In the genomic region with DNA sequence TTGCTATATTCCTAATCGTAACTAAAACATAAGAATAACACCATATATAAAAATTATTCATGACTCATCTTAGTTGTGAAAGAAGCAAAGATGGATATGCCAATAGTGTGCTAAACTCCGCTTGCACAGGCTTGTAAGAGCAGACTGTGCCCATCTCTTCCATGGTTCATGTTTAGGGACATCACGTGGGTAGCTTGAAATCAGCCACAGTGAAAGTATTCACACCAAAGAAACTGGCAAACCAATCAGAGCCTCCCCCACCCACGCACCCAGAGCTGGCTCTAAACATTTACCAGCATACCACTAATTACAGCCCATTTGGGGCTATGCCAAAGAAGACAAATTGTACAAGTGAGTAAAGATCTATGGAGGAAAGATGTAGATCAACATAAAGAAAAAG, we compare ENCODE assay signal across 29 cellular contexts.
DNase-seq lines count a peak whose midpoint lies in the region; ATAC-seq, FAIRE-seq and TF ChIP-seq lines count a peak whose summit lies in the region.
"Had no signal": no experiment of that assay in that cellular context is flagged by ENCODE, and none has a peak within 500 bp of the region (broad histone marks: within the 10 kb centered on the region; RNA-seq: fewer than 3 reads in every experiment).

No MANE protein-coding gene starts in this region.

- ATAC-seq in activated T-cell treated with anti-CD3 and anti-CD28 coated beads, Interleukin-2, amount 50 U/mL, for 4 hours: no peak
- ATAC-seq: K562, PC-3 had no signal

- no peak for TF ChIP-seq POLR2A in GM12891 (IDR thresholded peaks at IDR 0.05; ENCODE audit: low read depth, low read length)

- H3K9me3 ChIP-seq in keratinocyte (ENCODE audit: control insufficient read depth, low read depth, low read length): no peaks in the 10 kb centered on the region
- H3K9me3 ChIP-seq: BLaER1 treated with 17β-estradiol and CSF1 and Interleukin-3, amounts not matched to agents 10 nM and 100 nM; SJSA1 had no signal

- TF ChIP-seq CTCF in bronchial epithelial cell (IDR thresholded peaks at IDR 0.05; ENCODE audit: insufficient read depth, low read length, severe bottlenecking): no peak
- TF ChIP-seq CTCF in keratinocyte (optimal IDR thresholded peaks at IDR 0.05 in 1 of 3, IDR thresholded peaks at IDR 0.05 in 1 of 3, conservative IDR thresholded peaks at IDR 0.05 in 1 of 3; ENCODE audit: extremely low read depth in 1 of 3, insufficient read depth in 2 of 3, low read length in 3 of 3): no peak

- DNase-seq in GM12891 (ENCODE audit: insufficient read length, low spot score): no peak
- DNase-seq in NCI-H69 (lab: John Stamatoyannopoulos, UW): peak; percentile 49
- DNase-seq in bronchial epithelial cell (ENCODE audit: low read depth): peak; percentile 80
- peak; percentile 35 for DNase-seq in keratinocyte (ENCODE audit: low read depth, low spot score)
- DNase-seq in NCI-H187 (lab: John Stamatoyannopoulos, UW): no peak
- DNase-seq in activated T-cell treated with anti-CD3 and anti-CD28 coated beads, Interleukin-2, amount 50 U/mL, for 4 hours: no peak
- no peak for DNase-seq in UCSD-AML1 (lab: John Stamatoyannopoulos, UW; ENCODE audit: unreplicated experiment)
- DNase-seq: AML-193; CD4-positive, alpha-beta T cell; DMS53; GOT3; HCEC 1CT; Kasumi-1; MV-4-11; NCI-H1105 treated with DMSO at 0.1 percent for 48 hours; NCI-H146; NCI-H2029; NCI-H446; NCI-H524 treated with DMSO at 0.1 percent for 48 hours; NK-92 treated with Interleukin-12 subunit alpha and Interleukin-12 subunit beta, amount 100 ng/mL, for 24 hours; PC-3; Right ventricle myocardium superior had no signal

- no peak overlapping the region for H2AFZ ChIP-seq in keratinocyte (ENCODE audit: control insufficient read depth, low read length)

- peak overlapping the region; percentile 33 for H3K27ac ChIP-seq in keratinocyte (ENCODE audit: control insufficient read depth, insufficient read depth, low read length)
- H3K27ac ChIP-seq: BLaER1 treated with 17β-estradiol and CSF1 and Interleukin-3, amounts not matched to agents 10 nM and 100 nM; HL-60; SJSA1 had no signal

- no peaks in the 10 kb centered on the region for H3K27me3 ChIP-seq in bronchial epithelial cell (ENCODE audit: control insufficient read depth, insufficient read depth, low read length)
- H3K27me3 ChIP-seq in keratinocyte (ENCODE audit: control insufficient read depth, extremely low read depth, insufficient read depth, low read length): no peaks in the 10 kb centered on the region
- H3K27me3 ChIP-seq: BLaER1 treated with 17β-estradiol and CSF1 and Interleukin-3, amounts not matched to agents 10 nM and 100 nM; SJSA1 had no signal

- no peaks in the 10 kb centered on the region for H3K79me2 ChIP-seq in keratinocyte (ENCODE audit: control insufficient read depth, insufficient read depth, low read length)

- no peaks in the 10 kb centered on the region for H3K9me1 ChIP-seq in keratinocyte (ENCODE audit: control insufficient read depth, extremely low read depth, insufficient read depth, low read length)

- no peak overlapping the region for H3K4me3 ChIP-seq in bronchial epithelial cell (ENCODE audit: low read depth, low read length)
- no peak overlapping the region for H3K4me3 ChIP-seq in keratinocyte (ENCODE audit: control insufficient read depth in 2 of 3, extremely low read depth in 1 of 3, insufficient read depth in 2 of 3, low read depth in 1 of 3, low read length in 3 of 3)
- H3K4me3 ChIP-seq: BLaER1 treated with 17β-estradiol and CSF1 and Interleukin-3, amounts not matched to agents 10 nM and 100 nM; K562; SJSA1 had no signal

- peak overlapping the region; percentile 41 for H3K4me2 ChIP-seq in keratinocyte (ENCODE audit: control insufficient read depth, extremely low read depth, insufficient read depth, low read depth, low read length)
- H3K4me2 ChIP-seq: BLaER1 treated with 17β-estradiol and CSF1 and Interleukin-3, amounts not matched to agents 10 nM and 100 nM had no signal

- peaks cover 14% of the 10 kb centered on the region for H3K4me1 Mint-ChIP-seq in activated T-cell treated with anti-CD3 and anti-CD28 coated beads, Interleukin-2, amount 50 U/mL, for 4 hours (ENCODE audit: low read depth)

- no peak overlapping the region for H3K4me3 Mint-ChIP-seq in activated T-cell treated with anti-CD3 and anti-CD28 coated beads, Interleukin-2, amount 50 U/mL, for 4 hours
- H3K4me3 Mint-ChIP-seq: CD4-positive, alpha-beta T cell had no signal

- no peaks in the 10 kb centered on the region for H3K27me3 Mint-ChIP-seq in activated T-cell treated with anti-CD3 and anti-CD28 coated beads, Interleukin-2, amount 50 U/mL, for 4 hours (ENCODE audit: low read depth)
- H3K27me3 Mint-ChIP-seq: CD4-positive, alpha-beta T cell had no signal

- H3K36me3 ChIP-seq in bronchial epithelial cell (ENCODE audit: control insufficient read depth, insufficient read depth, low read length): no peaks in the 10 kb centered on the region
- H3K36me3 ChIP-seq in keratinocyte (ENCODE audit: control insufficient read depth in 2 of 2, extremely low read depth in 1 of 2, insufficient read depth in 2 of 2, low read length in 2 of 2): no peaks in the 10 kb centered on the region

- no peaks in the 10 kb centered on the region for H4K20me1 ChIP-seq in keratinocyte (ENCODE audit: control insufficient read depth, extremely low read depth, insufficient read depth, low read length)
- H4K20me1 ChIP-seq: BLaER1 treated with 17β-estradiol and CSF1 and Interleukin-3, amounts not matched to agents 10 nM and 100 nM had no signal

- FAIRE-seq in GM12891 (lab: Jason Lieb, UNC) (peak; percentile 64), bronchial epithelial cell (lab: Jason Lieb, UNC) (no peak), keratinocyte (lab: Jason Lieb, UNC) (peak; percentile 94)
- FAIRE-seq: A204.1, D721Med, G401.6, K562 had no signal

- H3K4me1 ChIP-seq in keratinocyte (ENCODE audit: control insufficient read depth, extremely low read depth, insufficient read depth, low read length): peaks cover 32% of the 10 kb centered on the region
- H3K4me1 ChIP-seq: SJSA1 had no signal

- H3K36me3 Mint-ChIP-seq in activated T-cell treated with anti-CD3 and anti-CD28 coated beads, Interleukin-2, amount 50 U/mL, for 4 hours (ENCODE audit: insufficient read depth): no peaks in the 10 kb centered on the region

- peaks cover 3% of the 10 kb centered on the region for H3K9me3 Mint-ChIP-seq in activated T-cell treated with anti-CD3 and anti-CD28 coated beads, Interleukin-2, amount 50 U/mL, for 4 hours
- H3K9me3 Mint-ChIP-seq: CD4-positive, alpha-beta T cell had no signal

- no peak overlapping the region for H3K9ac ChIP-seq in keratinocyte (ENCODE audit: control insufficient read depth, extremely low read depth, insufficient read depth, low read length)
- H3K9ac ChIP-seq: BLaER1 treated with 17β-estradiol and CSF1 and Interleukin-3, amounts not matched to agents 10 nM and 100 nM had no signal

- dilution Hi-C loops in keratinocyte (cut with MboI; ENCODE audit: extremely low pct_ligation_motif_present, low sequenced_read_pairs): no loop called here

TF ChIP-seq in GM12891, 5 proteins besides CTCF, POLR2A, EP300 and RAD21:
- TF ChIP-seq SPI1 (IDR thresholded peaks at IDR 0.05; ENCODE audit: low read depth, low read length) (no peak), POLR2AphosphoS5 (IDR thresholded peaks at IDR 0.05; ENCODE audit: low read depth, low read length) (no peak), PAX5 (IDR thresholded peaks at IDR 0.05; ENCODE audit: insufficient read depth, low read length, severe bottlenecking) (no peak), TAF1 (IDR thresholded peaks at IDR 0.05; ENCODE audit: low read depth, low read length) (no peak), POU2F2 (IDR thresholded peaks at IDR 0.05; ENCODE audit: low read depth, low read length) (no peak)

Comparison
In these comparisons a context has a peak if more than half of its experiments do, and no peak if none do; other contexts are left out.
1. DNase-seq: peak in NCI-H69 (single experiment), bronchial epithelial cell (single experiment) and keratinocyte (single experiment); none in GM12891 (single experiment), NCI-H187 (0 of 2), activated T-cell treated with anti-CD3 and anti-CD28 coated beads, Interleukin-2, amount 50 U/mL, for 4 hours (single experiment) and UCSD-AML1 (single experiment).